8 cellular contexts compared by ENCODE assay signal in genomic region chr1:236759252-236759859, GRCh38. TPM values are rescaled to one million over a fixed set of nuclear protein-coding genes. Genes with fewer than 3 reads are reported as not detected.
DNase-seq lines count a peak whose midpoint lies in the region; ATAC-seq and TF ChIP-seq lines count a peak whose summit lies in the region.

No MANE protein-coding gene starts in this region.

- no peaks in the 10 kb centered on the region for H3K4me1 Mint-ChIP-seq in brain

- H3K36me3 Mint-ChIP-seq in brain = peaks cover 44% of the 10 kb centered on the region

- DNase-seq in DMS79 treated with DMSO at 0.1 percent for 48 hours (lab: John Stamatoyannopoulos, UW) = peak; percentile 41
- no peak for DNase-seq in DMS79 (lab: John Stamatoyannopoulos, UW)
- peak; percentile 38 for DNase-seq in NCI-H2107 treated with DMSO at 0.1 percent for 48 hours (lab: John Stamatoyannopoulos, UW; ENCODE audit: unreplicated experiment)
- no peak for DNase-seq in right lobe of liver
- DNase-seq in aorta = no peak
- DNase-seq in activated T-cell treated with anti-CD3 and anti-CD28 coated beads for 4 hours = no peak

- H3K4me3 ChIP-seq in right lobe of liver = no peak overlapping the region
- H3K4me3 ChIP-seq in aorta (ENCODE audit: low read length in 2 of 2) = no peak overlapping the region

- intact Hi-C loops in right lobe of liver (cut with DNase I) = loop anchor here in 1 of 2 donors (5.0 kb wide), 1 partner anchor 108 kb away; no protein-coding TSS in a partner anchor
- intact Hi-C loops in aorta (cut with DNase I) = no loop called here

- H3K27ac ChIP-seq in right lobe of liver (no peak overlapping the region), aorta (ENCODE audit: low read depth in 1 of 2, low read length in 2 of 2) (no peak overlapping the region)

- no peaks in the 10 kb centered on the region for H3K9me3 ChIP-seq in right lobe of liver
- H3K9me3 ChIP-seq in aorta (ENCODE audit: control insufficient read depth, low read length) = no peaks in the 10 kb centered on the region

- no peak for TF ChIP-seq POLR2A in right lobe of liver (IDR thresholded peaks at IDR 0.05)

- WGBS in right lobe of liver (ENCODE audit: insufficient coverage, low coverage, low lambda C conversion rate, missing lambda C conversion rate) = 33% methylated on average over 3 of the region's 3 CpGs
- WGBS in aorta, 2 donors = 55 to 57% methylated on average over 3 of the region's 3 CpGs

- no peaks in the 10 kb centered on the region for H3K9me3 Mint-ChIP-seq in brain

- H3K27me3 Mint-ChIP-seq in brain = no peaks in the 10 kb centered on the region

- H3K27me3 ChIP-seq in right lobe of liver (no peaks in the 10 kb centered on the region), aorta (ENCODE audit: control insufficient read depth in 1 of 2, insufficient read depth in 2 of 2, low read length in 1 of 2) (no peaks in the 10 kb centered on the region)

- H3K36me3 ChIP-seq in right lobe of liver (no peaks in the 10 kb centered on the region), aorta (ENCODE audit: control insufficient read depth in 1 of 2, insufficient read depth in 2 of 2, low read length in 1 of 2) (peaks cover 2 to 9% of the 10 kb centered on the region in 2 donors)

- H3K4me1 ChIP-seq in right lobe of liver (peaks cover 0 to 15% (median 6%) of the 10 kb centered on the region in 4 donors), aorta (ENCODE audit: control insufficient read depth in 1 of 2, insufficient read depth in 2 of 2, low read length in 2 of 2) (no peaks in the 10 kb centered on the region)

- ATAC-seq in GM21390 (IDR thresholded peaks at IDR 0.05; ENCODE audit: unreplicated experiment) (peak; percentile 60), right lobe of liver (peak in 3 of 4 donors; percentile 62 to 67 (median 63)), aorta (ENCODE audit: low FRiP score) (no peak)

- peak overlapping the region in 1 of 5 experiments; percentile 29 for H3K27ac Mint-ChIP-seq in brain

- H3K4me3 Mint-ChIP-seq in brain = no peak overlapping the region

- TF ChIP-seq CTCF in brain (conservative IDR thresholded peaks at IDR 0.05) (peak; percentile 60 to 74), right lobe of liver (IDR thresholded peaks at IDR 0.05) (peak; percentile 62 to 76 (median 68))

RNA-seq across cellular contexts. Expression of gene MTR, which starts 35.7 kb away (rescaled TPM):
- 3.8 TPM for polyA plus RNA-seq in brain (ENCODE audit: insufficient read depth, low read depth, low replicate concordance)
- 10 to 100 TPM in 3 of 6 experiments, 1 to 10 TPM in 3; 9.4 to 15.4 (median 11.8) TPM for total RNA-seq in right lobe of liver
- 10 to 100 TPM; 54.3 to 59.5 TPM for total RNA-seq in aorta
- 1 to 10 TPM; 4.6 to 10.0 TPM for polyA plus RNA-seq in aorta

Comparison
In these comparisons a context has a peak if more than half of its experiments do, and no peak if none do; other contexts are left out.
1. DNase-seq: peak in DMS79 treated with DMSO at 0.1 percent for 48 hours (single experiment) and NCI-H2107 treated with DMSO at 0.1 percent for 48 hours (single experiment); none in DMS79 (single experiment), right lobe of liver (0 of 3), aorta (0 of 2) and activated T-cell treated with anti-CD3 and anti-CD28 coated beads for 4 hours (single experiment).